Comparison of ENCODE assay signal across 8 cellular contexts in the genomic region with DNA sequence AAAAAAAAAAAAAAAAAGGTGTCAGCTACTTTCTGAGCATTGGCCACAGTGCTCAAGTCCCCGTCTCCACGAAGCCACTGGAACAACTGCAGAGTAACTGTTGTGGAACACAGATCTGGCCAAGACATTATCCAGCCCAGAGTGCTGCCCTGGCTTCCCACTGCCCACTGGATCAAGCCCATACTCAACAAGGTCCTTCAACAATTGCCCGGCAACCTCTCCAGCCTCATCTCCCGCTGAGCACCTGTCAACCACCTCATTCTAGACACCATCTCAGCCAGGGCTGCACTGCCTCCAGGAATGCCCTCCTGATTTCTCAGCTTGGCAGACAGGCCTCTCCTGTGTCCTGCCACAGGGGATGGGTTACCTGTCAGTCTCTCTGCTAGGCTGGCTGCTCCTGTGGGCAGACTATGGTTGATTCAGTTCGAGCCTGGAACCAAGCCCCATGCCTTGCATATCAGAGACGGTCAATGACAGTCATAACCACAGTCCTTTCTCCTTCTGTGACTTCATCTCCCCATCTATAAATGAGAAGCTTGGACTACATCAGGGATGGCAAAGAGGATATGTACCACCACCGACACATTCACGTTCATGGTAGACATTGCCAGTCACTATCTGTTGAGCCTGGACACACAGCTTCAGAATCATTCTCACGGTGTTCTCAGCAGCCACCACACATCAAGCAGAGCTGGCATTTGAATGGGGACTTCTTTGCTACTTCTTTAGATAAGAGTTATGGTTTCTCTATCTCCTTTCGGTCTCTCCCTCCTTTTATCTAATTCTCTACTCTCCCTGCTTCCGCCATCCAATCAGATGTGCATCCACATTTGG.
DNase-seq lines count a peak whose midpoint lies in the region; ATAC-seq and TF ChIP-seq lines count a peak whose summit lies in the region.

No MANE protein-coding gene starts in this region.

- H3K36me3 Mint-ChIP-seq in activated CD8-positive, alpha-beta T cell treated with anti-CD3 and anti-CD28 coated beads for 36 hours (ENCODE audit: low read depth): peaks cover 13% of the 10 kb centered on the region

- H3K36me3 ChIP-seq in heart right ventricle: peaks cover 0 to 18% (median 3%) of the 10 kb centered on the region in 9 donors
- H3K36me3 ChIP-seq in skeletal muscle satellite cell (ENCODE audit: insufficient read depth, low read length): peaks cover 21% of the 10 kb centered on the region

- no peaks in the 10 kb centered on the region for H3K27me3 ChIP-seq in heart right ventricle
- H3K27me3 ChIP-seq in skeletal muscle satellite cell (ENCODE audit: control insufficient read depth, insufficient read depth, low read length): no peaks in the 10 kb centered on the region

- peak overlapping the region; percentile 43 for H3K4me2 ChIP-seq in skeletal muscle satellite cell (ENCODE audit: low read length)

- H3K4me3 ChIP-seq in heart right ventricle: no peak overlapping the region
- no peak overlapping the region for H3K4me3 ChIP-seq in skeletal muscle satellite cell (ENCODE audit: low read length)

- H3K27me3 Mint-ChIP-seq in activated CD8-positive, alpha-beta T cell treated with anti-CD3 and anti-CD28 coated beads for 36 hours: no peaks in the 10 kb centered on the region

- no peak overlapping the region for H3K9ac ChIP-seq in skeletal muscle satellite cell (ENCODE audit: low read depth, low read length)

- CTCF ChIA-PET in activated CD8-positive, alpha-beta T cell treated with anti-CD3 and anti-CD28 coated beads for 36 hours (lab: Charles Lee): interaction anchor here (0.7 to 1.2 kb wide), 3 partner anchors 9 to 127 kb away, joined by 3 read pairs; no protein-coding TSS in a partner anchor

- DNase-seq in activated CD8-positive, alpha-beta T cell treated with anti-CD3 and anti-CD28 coated beads for 36 hours: no peak
- peak in 1 of 2 donors; percentile 52 for DNase-seq in heart right ventricle
- DNase-seq in hepatic stellate cell (ENCODE audit: low spot score): no peak

- H3K4me3 Mint-ChIP-seq in activated CD8-positive, alpha-beta T cell treated with anti-CD3 and anti-CD28 coated beads for 36 hours: no peak overlapping the region

- H3K4me1 ChIP-seq in heart right ventricle: peaks cover 54 to 81% (median 78%) of the 10 kb centered on the region in 9 donors
- H3K4me1 ChIP-seq in skeletal muscle satellite cell (ENCODE audit: control insufficient read depth, insufficient read depth, low read length): peaks cover 70% of the 10 kb centered on the region

- peaks cover 50% of the 10 kb centered on the region for H3K4me1 Mint-ChIP-seq in activated CD8-positive, alpha-beta T cell treated with anti-CD3 and anti-CD28 coated beads for 36 hours (ENCODE audit: low read depth)

- TF ChIP-seq CTCF in activated CD8-positive, alpha-beta T cell treated with anti-CD3 and anti-CD28 coated beads for 36 hours (IDR thresholded peaks at IDR 0.05): no peak
- no peak for TF ChIP-seq CTCF in heart right ventricle (IDR thresholded peaks at IDR 0.05)

- intact Hi-C loops in activated CD8-positive, alpha-beta T cell treated with anti-CD3 and anti-CD28 coated beads for 36 hours (cut with micrococcal nuclease): no loop called here
- intact Hi-C loops in heart right ventricle (cut with DNase I): loop anchor here in 7 of 10 donors (5.0 to 10.0 kb wide), 7 partner anchors 35 to 210 kb away; partner anchors contain the start of genes SSBP3 (in 3 of the 7), CYB5RL (in 1 of the 7) and MRPL37 (in 1 of the 7)

- H3K9me3 ChIP-seq in heart right ventricle (no peaks in the 10 kb centered on the region), skeletal muscle satellite cell (replicated peaks; ENCODE audit: low read length) (no peaks in the 10 kb centered on the region)

- ATAC-seq in GM18498 (IDR thresholded peaks at IDR 0.05; ENCODE audit: unreplicated experiment): peak; percentile 31
- ATAC-seq in activated CD8-positive, alpha-beta T cell treated with anti-CD3 and anti-CD28 coated beads for 36 hours: peak; percentile 42
- peak in 2 of 8 donors; percentile 32 to 53 for ATAC-seq in heart right ventricle
- ATAC-seq in HG03097 (IDR thresholded peaks at IDR 0.05; ENCODE audit: low FRiP score, unreplicated experiment): no peak
- no peak for ATAC-seq in GM18519 (IDR thresholded peaks at IDR 0.05; ENCODE audit: low FRiP score, unreplicated experiment)
- no peak for ATAC-seq in GM21515 (IDR thresholded peaks at IDR 0.05; ENCODE audit: unreplicated experiment)

- 69 to 73% methylated on average over 11 of the region's 11 CpGs for WGBS in heart right ventricle, 2 donors

- peak overlapping the region; percentile 44 for H3K27ac Mint-ChIP-seq in activated CD8-positive, alpha-beta T cell treated with anti-CD3 and anti-CD28 coated beads for 36 hours

- POLR2A ChIA-PET in activated CD8-positive, alpha-beta T cell treated with anti-CD3 and anti-CD28 coated beads for 36 hours (lab: Charles Lee): interaction anchor here (0.7 to 1.7 kb wide), 5 partner anchors 8 to 130 kb away, joined by 3 to 7 read pairs (median 3); no protein-coding TSS in a partner anchor

- H3K27ac ChIP-seq in heart right ventricle: peak overlapping the region; percentile 5 to 91 (median 77)

- H3K9me3 Mint-ChIP-seq in activated CD8-positive, alpha-beta T cell treated with anti-CD3 and anti-CD28 coated beads for 36 hours: no peaks in the 10 kb centered on the region

Comparison
In these comparisons a context has a peak if more than half of its experiments do, and no peak if none do; other contexts are left out.
1. ATAC-seq: peak in GM18498 (single experiment) and activated CD8-positive, alpha-beta T cell treated with anti-CD3 and anti-CD28 coated beads for 36 hours (single experiment); none in HG03097 (single experiment), GM18519 (single experiment) and GM21515 (single experiment).